8 cellular contexts compared by ENCODE assay signal in genomic region chr17:39927101-39927927, GRCh38. TPM values are rescaled to one million over a fixed set of nuclear protein-coding genes. Genes with fewer than 3 reads are reported as not detected.
A peak's percentile ranks its signal among the peaks of the same experiment; 100 is the strongest.
DNase-seq lines count a peak whose midpoint lies in the region; ATAC-seq and TF ChIP-seq lines count a peak whose summit lies in the region.

Gene LRRC3C, plus strand, starts transcription at chr17:39927732. Its CDS starts 13,792 bp downstream, at chr17:39941524.
Gene ORMDL3, minus strand, starts transcription at chr17:39927601. Its CDS starts 3,398 bp downstream, at chr17:39924203.

- TF ChIP-seq CTCF in AG10803 (conservative IDR thresholded peaks at IDR 0.05; ENCODE audit: low read length) = no peak
- TF ChIP-seq CTCF in choroid plexus epithelial cell (conservative IDR thresholded peaks at IDR 0.05; ENCODE audit: low read depth, low read length) = no peak

- intact Hi-C loops in activated CD4-positive, alpha-beta T cell treated with anti-CD3 and anti-CD28 coated beads for 36 hours (cut with DNase I, micrococcal nuclease) = loop anchor here (1.0 to 10.0 kb wide), 19 partner anchors 25 to 1937 kb away; partner anchors contain the start of genes PSMD3 (in 2 of the 2), CDC6 (in 1 of the 2), CDK12 (in 1 of the 2) and CWC25 (in 1 of the 2)

- peaks cover 12% of the 10 kb centered on the region for H3K36me3 Mint-ChIP-seq in activated CD4-positive, alpha-beta T cell treated with anti-CD3 and anti-CD28 coated beads for 36 hours (ENCODE audit: low read depth)

- peak; percentile 78 for TF ChIP-seq POLR2A in GM19099 (IDR thresholded peaks at IDR 0.05; ENCODE audit: extremely low read depth, insufficient read length, low read depth)

- no peaks in the 10 kb centered on the region for H3K9me3 Mint-ChIP-seq in activated CD4-positive, alpha-beta T cell treated with anti-CD3 and anti-CD28 coated beads for 36 hours (ENCODE audit: low read depth)

- H3K4me1 Mint-ChIP-seq in activated CD4-positive, alpha-beta T cell treated with anti-CD3 and anti-CD28 coated beads for 36 hours = peaks cover 56% of the 10 kb centered on the region

- peak; percentile 75 for ATAC-seq in HG03432 (IDR thresholded peaks at IDR 0.05; ENCODE audit: unreplicated experiment)
- peak; percentile 78 for ATAC-seq in activated CD4-positive, alpha-beta T cell treated with anti-CD3 and anti-CD28 coated beads for 36 hours

- no peaks in the 10 kb centered on the region for H3K27me3 Mint-ChIP-seq in activated CD4-positive, alpha-beta T cell treated with anti-CD3 and anti-CD28 coated beads for 36 hours

- POLR2A ChIA-PET in activated CD4-positive, alpha-beta T cell treated with anti-CD3 and anti-CD28 coated beads for 36 hours (lab: Charles Lee) = interaction anchor here (0.6 to 1.9 kb wide), 6 partner anchors 10 to 197 kb away, joined by 3 to 4 read pairs (median 4); partner anchors contain the start of gene PSMD3

- H3K27ac Mint-ChIP-seq in activated CD4-positive, alpha-beta T cell treated with anti-CD3 and anti-CD28 coated beads for 36 hours = peak within 1 kb of the TSS; percentile 95

- DNase-seq in AG10803 (ENCODE audit: low read depth) (peak; percentile 90), NCI-H510A treated with DMSO at 0.1 percent for 48 hours (lab: John Stamatoyannopoulos, UW) (peak; percentile 89), choroid plexus epithelial cell (ENCODE audit: low read depth) (peak; percentile 96), kidney glomerular epithelial cell (lab: John Stamatoyannopoulos, UW) (peak; percentile 90)
- DNase-seq in activated CD4-positive, alpha-beta T cell treated with anti-CD3 and anti-CD28 coated beads for 36 hours = peak; percentile 96
- peak; percentile 88 to 90 for DNase-seq in stimulated activated CD4-positive, alpha-beta T cell treated with anti-CD3 and anti-CD28 coated beads, Interleukin-15, amount 100 ng/mL, for 48 hours (ENCODE audit: low read depth in 2 of 2)

- CTCF ChIA-PET in activated CD4-positive, alpha-beta T cell treated with anti-CD3 and anti-CD28 coated beads for 36 hours (lab: Charles Lee) = interaction anchor here (0.5 to 1.9 kb wide), 4 partner anchors 28 to 476 kb away, joined by 3 to 5 read pairs (median 4); partner anchors contain the start of genes MED1 and PSMD3

- H3K4me3 ChIP-seq in AG10803 (ENCODE audit: low read length) (peak within 1 kb of the TSS; percentile 80), choroid plexus epithelial cell (ENCODE audit: low read depth, low read length) (peak within 1 kb of the TSS; percentile 82)

- H3K4me3 Mint-ChIP-seq in activated CD4-positive, alpha-beta T cell treated with anti-CD3 and anti-CD28 coated beads for 36 hours = peak within 1 kb of the TSS; percentile 85

RNA-seq across cellular contexts. Expression of gene LRRC3C, which starts in this region (rescaled TPM):
- not detected for total RNA-seq in activated CD4-positive, alpha-beta T cell treated with anti-CD3 and anti-CD28 coated beads for 36 hours

RNA-seq across cellular contexts. Expression of gene ORMDL3, which starts in this region (rescaled TPM):
- 10 to 100 TPM; 46.8 to 64.9 TPM for total RNA-seq in activated CD4-positive, alpha-beta T cell treated with anti-CD3 and anti-CD28 coated beads for 36 hours

Comparison
In these comparisons a context has a peak if more than half of its experiments do, and no peak if none do; other contexts are left out.
1. Peak in every context shown above with its lines: DNase-seq, ATAC-seq and H3K4me3 ChIP-seq.